8 cellular contexts compared by ENCODE assay signal in the genomic region with DNA sequence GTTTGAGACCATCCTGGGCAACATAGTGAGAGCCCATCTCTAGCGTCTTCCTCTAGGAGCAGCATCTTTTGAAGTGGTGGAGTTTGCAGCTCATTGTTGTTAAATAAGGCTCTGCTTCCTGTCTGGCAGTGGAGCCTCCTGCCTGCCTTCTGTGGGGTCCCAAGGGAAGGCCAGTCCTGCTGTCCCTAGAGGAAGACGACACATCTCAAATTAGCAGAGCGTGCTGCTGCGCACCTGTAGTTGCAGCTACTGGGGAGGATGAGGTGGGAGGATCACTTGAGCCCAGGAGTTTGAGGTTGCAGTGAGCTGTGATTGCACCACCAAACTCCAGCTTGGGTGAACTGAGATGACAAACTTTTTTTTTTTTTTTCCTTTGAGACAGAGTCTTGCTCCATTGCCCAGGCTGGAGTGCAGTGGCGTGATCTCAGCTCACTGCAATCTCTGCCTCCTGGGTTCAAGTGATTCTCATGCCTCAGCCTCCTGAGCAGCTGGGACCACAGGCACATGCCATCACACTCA. TPM values are rescaled to one million over a fixed set of nuclear protein-coding genes. Genes with fewer than 3 reads are reported as not detected.
"Had no signal": no experiment of that assay in that cellular context is flagged by ENCODE, and none has a peak within 500 bp of the region (broad histone marks: within the 10 kb centered on the region; RNA-seq: fewer than 3 reads in every experiment).

No MANE protein-coding gene starts in this region.

RNA-seq across cellular contexts. Expression of a gene that starts 2.7 kb away (rescaled TPM):
- total RNA-seq: mammary epithelial cell; naive thymus-derived CD8-positive, alpha-beta T cell; osteoblast; psoas muscle; sigmoid colon; spleen; subcutaneous adipose tissue had no signal
- polyA plus RNA-seq: mammary epithelial cell; naive thymus-derived CD8-positive, alpha-beta T cell had no signal

RNA-seq across cellular contexts. Expression of a gene that starts 17.8 kb away (rescaled TPM):
- total RNA-seq: naive thymus-derived CD8-positive, alpha-beta T cell had no signal
- polyA plus RNA-seq: immature natural killer cell; naive thymus-derived CD8-positive, alpha-beta T cell had no signal
